8 cellular contexts compared by ENCODE assay signal in the genomic region with DNA sequence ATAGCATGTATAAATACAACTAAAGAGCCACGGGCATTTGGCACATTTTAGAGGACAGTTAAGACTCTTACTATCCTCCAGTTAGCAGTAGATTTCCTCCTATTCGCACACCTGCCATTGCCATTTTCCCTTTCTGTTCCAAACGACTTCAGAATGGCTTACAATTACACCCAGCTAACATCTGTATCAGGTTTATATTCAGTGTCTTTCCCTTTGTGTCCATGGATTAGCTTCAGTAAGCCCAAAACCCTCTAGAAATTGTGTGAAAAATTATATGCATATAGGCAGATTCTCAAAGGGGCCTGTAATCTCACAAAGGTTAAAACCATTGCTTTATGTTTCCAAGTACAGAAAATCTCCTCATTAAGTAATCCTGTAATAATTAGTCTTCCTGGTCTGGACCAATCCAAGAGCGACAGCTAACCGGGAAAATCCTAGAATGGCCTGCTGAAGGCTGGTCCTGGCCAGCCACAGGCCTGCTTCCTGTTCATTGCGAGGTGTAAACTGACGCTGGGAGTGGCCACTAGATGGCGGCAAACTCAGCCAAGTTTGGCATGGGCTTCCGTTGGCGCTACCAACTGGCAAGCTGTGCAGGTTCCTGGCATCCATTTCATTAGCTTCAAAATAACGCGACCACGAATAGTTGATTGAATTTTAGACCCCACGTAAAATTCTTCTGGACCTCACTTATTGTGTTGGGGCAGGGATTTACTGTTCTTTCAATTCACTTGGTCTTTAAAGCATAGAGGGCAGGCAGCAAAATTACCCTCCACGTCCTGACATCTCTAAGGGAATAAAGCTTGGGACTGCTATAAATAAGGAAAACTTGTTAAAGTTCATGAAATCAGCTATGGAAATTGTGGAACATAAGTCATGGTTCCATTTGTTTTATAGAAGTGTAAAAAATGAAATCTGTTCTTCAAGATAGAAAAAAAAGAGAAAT. TPM values are rescaled to one million over a fixed set of nuclear protein-coding genes. Genes with fewer than 3 reads are reported as not detected.
A peak's percentile ranks its signal among the peaks of the same experiment; 100 is the strongest.
DNase-seq lines count a peak whose midpoint lies in the region; ATAC-seq and TF ChIP-seq lines count a peak whose summit lies in the region.

No MANE protein-coding gene starts in this region.

- ATAC-seq in GM18858 (IDR thresholded peaks at IDR 0.05; ENCODE audit: unreplicated experiment) (peak; percentile 86), HG03135 (IDR thresholded peaks at IDR 0.05; ENCODE audit: unreplicated experiment) (peak; percentile 93), WTC11 (peak; percentile 95)

- peaks cover 16% of the 10 kb centered on the region for H3K4me1 Mint-ChIP-seq in WTC11

- no peak overlapping the region for H3K4me3 Mint-ChIP-seq in WTC11

- no peaks in the 10 kb centered on the region for H3K36me3 Mint-ChIP-seq in WTC11

- DNase-seq in ACHN: peak; percentile 91
- DNase-seq in NCI-H2196 treated with DMSO at 0.1 percent for 48 hours (lab: John Stamatoyannopoulos, UW; ENCODE audit: unreplicated experiment): peak; percentile 6
- DNase-seq in WTC11 (ENCODE audit: low spot score): peak; percentile 93
- DNase-seq in cardiac fibroblast (ENCODE audit: low read depth in 2 of 2): peak; percentile 89 to 91
- DNase-seq in kidney tubule cell (ENCODE audit: low spot score): peak; percentile 86
- DNase-seq in stimulated activated CD4-positive, alpha-beta T cell treated with anti-CD3 and anti-CD28 coated beads, Interleukin-2, amount 100 ng/mL, for 48 hours: peak; percentile 94 to 95

- 0 out of 2 replicates have a peak overlapping the region, but pooled peaks have one; percentile 41 for H3K27ac Mint-ChIP-seq in WTC11

- no peak overlapping the region for H3K4me3 ChIP-seq in cardiac fibroblast (replicated peaks in 1 of 2; ENCODE audit: low read depth in 2 of 2, low read length in 2 of 2)

- no peaks in the 10 kb centered on the region for H3K27me3 Mint-ChIP-seq in WTC11 (ENCODE audit: low read depth)

- TF ChIP-seq CTCF in WTC11 (IDR thresholded peaks at IDR 0.05) (peak; percentile 84), cardiac fibroblast (IDR thresholded peaks at IDR 0.05; ENCODE audit: low read depth, low read length) (peak; percentile 91)

- POLR2A ChIA-PET in WTC11 (lab: Charles Lee): no interaction called here

- peaks cover 3% of the 10 kb centered on the region; the same call in 1 of the 2 replicates for H3K9me3 Mint-ChIP-seq in WTC11

- in situ Hi-C loops in ACHN (cut with HindIII; ENCODE audit: low pct_ligation_motif_present, low pct_unique_long_range_greater_than_20kb, low sequenced_read_pairs): no loop called here

- CTCF ChIA-PET in WTC11 (lab: Charles Lee): interaction anchor here (0.5 to 3.0 kb wide), 62 partner anchors 8 to 633 kb away, joined by 3 to 71 read pairs (median 4); a partner anchor contains a TSS

TF ChIP-seq in WTC11, 78 proteins besides CTCF, POLR2A, EP300 and RAD21:
- TF ChIP-seq, protein P1, sequence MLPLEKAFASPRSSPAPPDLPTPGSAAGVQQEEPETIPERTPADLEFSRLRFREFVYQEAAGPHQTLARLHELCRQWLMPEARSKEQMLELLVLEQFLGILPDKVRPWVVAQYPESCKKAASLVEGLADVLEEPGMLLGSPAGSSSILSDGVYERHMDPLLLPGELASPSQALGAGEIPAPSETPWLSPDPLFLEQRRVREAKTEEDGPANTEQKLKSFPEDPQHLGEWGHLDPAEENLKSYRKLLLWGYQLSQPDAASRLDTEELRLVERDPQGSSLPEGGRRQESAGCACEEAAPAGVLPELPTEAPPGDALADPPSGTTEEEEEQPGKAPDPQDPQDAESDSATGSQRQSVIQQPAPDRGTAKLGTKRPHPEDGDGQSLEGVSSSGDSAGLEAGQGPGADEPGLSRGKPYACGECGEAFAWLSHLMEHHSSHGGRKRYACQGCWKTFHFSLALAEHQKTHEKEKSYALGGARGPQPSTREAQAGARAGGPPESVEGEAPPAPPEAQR (CRISPR knock-in tag; IDR thresholded peaks at IDR 0.05): no peak
- TF ChIP-seq ZNF121 (CRISPR knock-in tag; IDR thresholded peaks at IDR 0.05): peak; percentile 63
TF ChIP-seq in WTC11: peak in this region for 1.

RNA-seq across cellular contexts. Expression of a gene that starts 17.1 kb away (rescaled TPM):
- 2.6 to 3.4 TPM (median 2.9 TPM) in 3 replicates for total RNA-seq in WTC11 (2021)

Comparison
In these comparisons a context has a peak if more than half of its experiments do, and no peak if none do; other contexts are left out.
1. DNase-seq: peak in every context shown above with its lines; median percentile 94 in stimulated activated CD4-positive, alpha-beta T cell treated with anti-CD3 and anti-CD28 coated beads, Interleukin-2, amount 100 ng/mL, for 48 hours; 93 in WTC11; 91 in ACHN; 90 in cardiac fibroblast; 86 in kidney tubule cell; 6 in NCI-H2196 treated with DMSO at 0.1 percent for 48 hours.